11 cellular contexts compared by ENCODE assay signal in the genomic region with DNA sequence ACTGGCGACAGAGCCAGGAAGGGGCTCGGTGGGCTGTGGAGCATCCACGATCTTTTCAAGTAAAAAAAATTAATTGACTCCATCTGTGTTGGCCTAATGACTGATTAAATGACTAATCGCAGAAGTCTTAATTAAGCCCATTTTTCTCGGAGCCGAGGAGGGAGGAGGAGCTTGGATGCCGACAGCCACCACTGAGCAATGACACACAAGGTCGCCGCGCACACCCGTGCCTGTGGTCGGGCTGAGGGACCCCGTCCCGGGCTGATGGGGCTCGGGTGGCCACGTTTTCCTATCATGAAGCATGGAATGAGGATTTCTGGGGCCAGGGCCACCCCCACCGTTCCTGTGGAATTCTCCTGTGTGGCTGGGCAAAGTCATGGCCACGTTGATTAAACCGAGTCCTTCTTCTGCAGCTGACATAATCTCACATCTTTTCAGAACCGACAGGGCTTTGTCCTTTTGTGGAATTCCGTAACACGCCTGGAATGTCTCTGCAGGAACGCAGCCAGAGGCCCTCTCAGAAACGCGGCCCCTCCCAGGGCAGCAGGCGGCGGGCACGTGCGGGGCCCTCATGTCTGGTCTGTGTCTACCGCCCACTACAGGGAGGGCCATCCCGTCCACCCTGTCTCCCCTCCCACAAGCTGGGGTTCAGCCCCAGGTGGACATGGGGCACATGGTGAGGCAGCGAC.
DNase-seq lines count a peak whose midpoint lies in the region; ATAC-seq and TF ChIP-seq lines count a peak whose summit lies in the region.
"Had no signal": no experiment of that assay in that cellular context is flagged by ENCODE, and none has a peak within 500 bp of the region (broad histone marks: within the 10 kb centered on the region; RNA-seq: fewer than 3 reads in every experiment).

No MANE protein-coding gene starts in this region.

- no peaks in the 10 kb centered on the region for H3K27me3 ChIP-seq in CD4-positive, alpha-beta T cell (ENCODE audit: control insufficient read depth, insufficient read depth, low read length)

- ATAC-seq in CD4-positive, alpha-beta T cell (ENCODE audit: poor library complexity) = no peak
- ATAC-seq in HG02852 (IDR thresholded peaks at IDR 0.05; ENCODE audit: unreplicated experiment) = no peak
- ATAC-seq: stimulated activated effector memory CD8-positive, alpha-beta T cell treated with anti-CD3 and anti-CD28 coated beads, Interleukin-12 subunit alpha, Interleukin-12 subunit beta, amount 100 ng/mL, for 72 hours had no signal

- H3K9me3 ChIP-seq in CD4-positive, alpha-beta T cell (ENCODE audit: control insufficient read depth, low read length) = no peaks in the 10 kb centered on the region

- CTCF ChIA-PET in CD4-positive, alpha-beta T cell (lab: Charles Lee) = no interaction called here

- intact Hi-C loops in CD4-positive, alpha-beta T cell (cut with DNase I, micrococcal nuclease) = no loop called here

- H3K4me3 Mint-ChIP-seq in type B pancreatic cell = peak overlapping the region; percentile 36
- no peak overlapping the region for H3K4me3 Mint-ChIP-seq in CD4-positive, alpha-beta T cell
- H3K4me3 Mint-ChIP-seq: stimulated activated effector memory CD8-positive, alpha-beta T cell treated with anti-CD3 and anti-CD28 coated beads, Interleukin-12 subunit alpha, Interleukin-12 subunit beta, amount 100 ng/mL, for 72 hours had no signal

- TF ChIP-seq CTCF in fibroblast of mammary gland (conservative IDR thresholded peaks at IDR 0.05; ENCODE audit: control insufficient read depth, insufficient read depth, low read depth, low read length) = no peak
- no peak for TF ChIP-seq CTCF in type B pancreatic cell (conservative IDR thresholded peaks at IDR 0.05)
- TF ChIP-seq CTCF in CD4-positive, alpha-beta T cell (IDR thresholded peaks at IDR 0.05) = no peak

- POLR2A ChIA-PET in CD4-positive, alpha-beta T cell (lab: Charles Lee) = no interaction called here

- H3K27ac Mint-ChIP-seq in type B pancreatic cell = peak overlapping the region; percentile 46
- no peak overlapping the region for H3K27ac Mint-ChIP-seq in CD4-positive, alpha-beta T cell
- H3K27ac Mint-ChIP-seq: stimulated activated effector memory CD8-positive, alpha-beta T cell treated with anti-CD3 and anti-CD28 coated beads, Interleukin-12 subunit alpha, Interleukin-12 subunit beta, amount 100 ng/mL, for 72 hours had no signal

- H3K9me3 Mint-ChIP-seq in type B pancreatic cell = no peaks in the 10 kb centered on the region
- H3K9me3 Mint-ChIP-seq in CD4-positive, alpha-beta T cell = no peaks in the 10 kb centered on the region
- H3K9me3 Mint-ChIP-seq: stimulated activated effector memory CD8-positive, alpha-beta T cell treated with anti-CD3 and anti-CD28 coated beads, Interleukin-12 subunit alpha, Interleukin-12 subunit beta, amount 100 ng/mL, for 72 hours had no signal

- H3K36me3 Mint-ChIP-seq in type B pancreatic cell = no peaks in the 10 kb centered on the region
- H3K36me3 Mint-ChIP-seq in CD4-positive, alpha-beta T cell (ENCODE audit: low read depth) = no peaks in the 10 kb centered on the region

- H3K27me3 Mint-ChIP-seq in type B pancreatic cell = peaks cover 10% of the 10 kb centered on the region
- no peaks in the 10 kb centered on the region for H3K27me3 Mint-ChIP-seq in CD4-positive, alpha-beta T cell

- H3K4me3 ChIP-seq in fibroblast of mammary gland (ENCODE audit: control insufficient read depth, low read depth, low read length) = no peak overlapping the region

- DNase-seq in RPMI7951 (ENCODE audit: low read depth) (peak; percentile 64), fibroblast of mammary gland (ENCODE audit: low read depth) (peak; percentile 76), myocyte (ENCODE audit: low read depth) (peak; percentile 89), type B pancreatic cell (ENCODE audit: extremely low spot score, unreplicated experiment) (no peak), globus pallidus (ENCODE audit: low spot score) (no peak)
- DNase-seq in CD4-positive, alpha-beta T cell = no peak
- no peak for DNase-seq in activated CD4-positive, alpha-beta T cell treated with anti-CD3 and anti-CD28 coated beads for 48 hours
- DNase-seq: cerebellar nuclear complex, NCI-H2227 treated with DMSO at 0.1 percent for 48 hours had no signal

- H3K27ac ChIP-seq in CD4-positive, alpha-beta T cell (ENCODE audit: low read depth, low read length) = no peak overlapping the region

- peaks cover 13% of the 10 kb centered on the region for H3K4me1 Mint-ChIP-seq in type B pancreatic cell (ENCODE audit: unreplicated experiment)
- H3K4me1 Mint-ChIP-seq in CD4-positive, alpha-beta T cell (ENCODE audit: low read depth) = peaks cover 5% of the 10 kb centered on the region

Comparison
In these comparisons a context has a peak if more than half of its experiments do, and no peak if none do; other contexts are left out.
1. DNase-seq: peak in RPMI7951 (single experiment), fibroblast of mammary gland (single experiment) and myocyte (single experiment); none in type B pancreatic cell (single experiment), CD4-positive, alpha-beta T cell (0 of 10), activated CD4-positive, alpha-beta T cell treated with anti-CD3 and anti-CD28 coated beads for 48 hours (single experiment) and globus pallidus (single experiment).